15 cellular contexts compared by ENCODE assay signal in the genomic region with DNA sequence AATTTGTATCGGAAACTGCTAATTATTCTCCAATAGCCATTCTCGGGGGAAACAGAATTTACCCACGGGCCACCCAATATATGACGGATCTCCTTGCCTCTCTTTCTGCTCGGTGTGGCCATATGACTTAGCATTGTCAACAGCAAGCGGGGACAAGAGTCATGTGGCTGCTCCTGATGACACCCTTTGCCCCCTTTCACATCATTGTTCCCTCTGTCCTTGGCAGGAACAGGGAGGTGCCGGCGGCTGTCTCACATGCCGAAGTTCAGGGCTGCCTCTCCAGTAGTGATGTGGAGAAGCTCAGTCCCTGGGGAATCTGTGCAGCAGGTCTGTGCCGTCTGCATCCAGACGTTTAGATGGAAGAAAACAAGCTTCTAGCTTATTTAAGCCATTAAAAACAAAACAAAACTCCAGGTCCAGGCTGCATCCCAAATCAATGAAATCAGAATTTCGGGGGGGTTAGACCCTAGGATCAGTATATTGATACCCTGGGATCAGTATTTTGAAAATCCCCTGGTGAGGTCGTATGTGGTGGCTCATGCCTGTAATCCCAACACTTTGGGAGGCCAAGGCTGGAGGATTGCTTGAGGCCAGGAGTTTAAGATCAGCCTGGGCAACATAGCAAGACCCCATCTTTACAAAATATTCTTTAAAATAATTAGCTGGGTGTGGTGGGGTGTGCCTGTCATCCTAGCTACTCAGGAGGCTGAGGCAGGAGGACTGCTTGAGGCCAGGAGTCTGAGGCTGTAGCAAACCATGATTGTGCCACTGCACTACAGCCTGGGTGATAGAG. TPM values are rescaled to one million over a fixed set of nuclear protein-coding genes. Genes with fewer than 3 reads are reported as not detected.
"Had no signal": no experiment of that assay in that cellular context is flagged by ENCODE, and none has a peak within 500 bp of the region (broad histone marks: within the 10 kb centered on the region; RNA-seq: fewer than 3 reads in every experiment).

No MANE protein-coding gene starts in this region.

- H3K9me3 ChIP-seq: body of pancreas, gastroesophageal sphincter, transverse colon had no signal

- DNase-seq: activated CD8-positive, alpha-beta memory T cell treated with anti-CD3 and anti-CD28 coated beads, Interleukin-2, amount 10 ng/mL, durations not matched to agents 7 days and 5 days; activated effector memory CD4-positive, alpha-beta T cell treated with Interleukin-2 at 50 U/mL for 16 hours; activated T-cell treated with anti-CD3 and anti-CD28 coated beads, Interleukin-2, amount 50 U/mL, for 24 hours; body of pancreas; effector memory CD8-positive, alpha-beta T cell; hippocampal formation; transverse colon had no signal

- H3K27ac Mint-ChIP-seq: activated CD8-positive, alpha-beta memory T cell treated with anti-CD3 and anti-CD28 coated beads, Interleukin-2, amount 10 ng/mL, durations not matched to agents 7 days and 5 days; activated naive CD4-positive, alpha-beta T cell treated with anti-CD3 and anti-CD28 coated beads, Interleukin-2, amount 50 U/mL, for 24 hours; activated T-cell treated with anti-CD3 and anti-CD28 coated beads, Interleukin-2, amount 50 U/mL, for 24 hours; dendritic cell treated with granulocyte-macrophage colony-stimulating factor and Interleukin-4, amounts not matched to agents 40 ng/mL and 50 ng/mL, for 4 days; effector memory CD8-positive, alpha-beta T cell; natural killer cell treated with Interleukin-12 subunit alpha and Interleukin-12 subunit beta and Interleukin-15 and Interleukin-18, amount 100 ng/mL, for 72 hours; T-helper 2 cell treated with Interferon-gamma antibody and Interleukin-4, amounts not matched to agents 5 μg/mL and 100 μg/mL, for 36 hours had no signal

- H3K4me1 Mint-ChIP-seq: activated CD8-positive, alpha-beta memory T cell treated with anti-CD3 and anti-CD28 coated beads, Interleukin-2, amount 10 ng/mL, durations not matched to agents 7 days and 5 days; activated naive CD4-positive, alpha-beta T cell treated with anti-CD3 and anti-CD28 coated beads, Interleukin-2, amount 50 U/mL, for 24 hours had no signal

- H3K27ac ChIP-seq: epithelial cell of prostate, transverse colon had no signal

- ATAC-seq: activated CD4-positive, CD25-positive, alpha-beta regulatory T cell treated with anti-CD3 and anti-CD28 coated beads, Interleukin-2, amount 50 U/mL, for 24 hours; activated CD8-positive, alpha-beta memory T cell treated with anti-CD3 and anti-CD28 coated beads, Interleukin-2, amount 10 ng/mL, durations not matched to agents 7 days and 5 days; body of pancreas; effector memory CD8-positive, alpha-beta T cell; gastroesophageal sphincter had no signal

- H3K9me3 Mint-ChIP-seq: activated naive CD4-positive, alpha-beta T cell treated with anti-CD3 and anti-CD28 coated beads, Interleukin-2, amount 50 U/mL, for 24 hours; activated T-cell treated with anti-CD3 and anti-CD28 coated beads, Interleukin-2, amount 50 U/mL, for 24 hours; dendritic cell treated with granulocyte-macrophage colony-stimulating factor and Interleukin-4, amounts not matched to agents 40 ng/mL and 50 ng/mL, for 4 days; effector memory CD8-positive, alpha-beta T cell; natural killer cell treated with Interleukin-12 subunit alpha and Interleukin-12 subunit beta and Interleukin-15 and Interleukin-18, amount 100 ng/mL, for 72 hours; T-helper 2 cell treated with Interferon-gamma antibody and Interleukin-4, amounts not matched to agents 5 μg/mL and 100 μg/mL, for 36 hours had no signal

- H3K4me1 ChIP-seq: transverse colon had no signal

- H3K4me3 ChIP-seq: body of pancreas, gastroesophageal sphincter, transverse colon had no signal

- H3K27me3 Mint-ChIP-seq: activated naive CD4-positive, alpha-beta T cell treated with anti-CD3 and anti-CD28 coated beads, Interleukin-2, amount 50 U/mL, for 24 hours; activated T-cell treated with anti-CD3 and anti-CD28 coated beads, Interleukin-2, amount 50 U/mL, for 24 hours; natural killer cell treated with Interleukin-12 subunit alpha and Interleukin-12 subunit beta and Interleukin-15 and Interleukin-18, amount 100 ng/mL, for 72 hours had no signal

- H3K4me3 Mint-ChIP-seq: activated CD8-positive, alpha-beta memory T cell treated with anti-CD3 and anti-CD28 coated beads, Interleukin-2, amount 10 ng/mL, durations not matched to agents 7 days and 5 days; activated naive CD4-positive, alpha-beta T cell treated with anti-CD3 and anti-CD28 coated beads, Interleukin-2, amount 50 U/mL, for 24 hours; activated T-cell treated with anti-CD3 and anti-CD28 coated beads, Interleukin-2, amount 50 U/mL, for 24 hours; dendritic cell treated with granulocyte-macrophage colony-stimulating factor and Interleukin-4, amounts not matched to agents 40 ng/mL and 50 ng/mL, for 4 days; effector memory CD8-positive, alpha-beta T cell; natural killer cell treated with Interleukin-12 subunit alpha and Interleukin-12 subunit beta and Interleukin-15 and Interleukin-18, amount 100 ng/mL, for 72 hours; T-helper 2 cell treated with Interferon-gamma antibody and Interleukin-4, amounts not matched to agents 5 μg/mL and 100 μg/mL, for 36 hours had no signal

- H3K27me3 ChIP-seq: body of pancreas, gastroesophageal sphincter, transverse colon had no signal

- H3K36me3 Mint-ChIP-seq: activated CD8-positive, alpha-beta memory T cell treated with anti-CD3 and anti-CD28 coated beads, Interleukin-2, amount 10 ng/mL, durations not matched to agents 7 days and 5 days; activated naive CD4-positive, alpha-beta T cell treated with anti-CD3 and anti-CD28 coated beads, Interleukin-2, amount 50 U/mL, for 24 hours; natural killer cell treated with Interleukin-12 subunit alpha and Interleukin-12 subunit beta and Interleukin-15 and Interleukin-18, amount 100 ng/mL, for 72 hours had no signal

- H3K36me3 ChIP-seq: gastroesophageal sphincter, transverse colon had no signal

RNA-seq across cellular contexts. Expression of a gene that starts 10.8 kb away (rescaled TPM):
- total RNA-seq: activated CD8-positive, alpha-beta memory T cell treated with anti-CD3 and anti-CD28 coated beads, Interleukin-2, amount 10 ng/mL, durations not matched to agents 7 days and 5 days; natural killer cell treated with Interleukin-12 subunit alpha and Interleukin-12 subunit beta and Interleukin-15 and Interleukin-18, amount 100 ng/mL, for 72 hours; osteocyte had no signal

RNA-seq across cellular contexts. Expression of a gene that starts 41.8 kb away (rescaled TPM):
- total RNA-seq: natural killer cell treated with Interleukin-12 subunit alpha and Interleukin-12 subunit beta and Interleukin-15 and Interleukin-18, amount 100 ng/mL, for 72 hours; osteocyte had no signal
